In the genomic region with DNA sequence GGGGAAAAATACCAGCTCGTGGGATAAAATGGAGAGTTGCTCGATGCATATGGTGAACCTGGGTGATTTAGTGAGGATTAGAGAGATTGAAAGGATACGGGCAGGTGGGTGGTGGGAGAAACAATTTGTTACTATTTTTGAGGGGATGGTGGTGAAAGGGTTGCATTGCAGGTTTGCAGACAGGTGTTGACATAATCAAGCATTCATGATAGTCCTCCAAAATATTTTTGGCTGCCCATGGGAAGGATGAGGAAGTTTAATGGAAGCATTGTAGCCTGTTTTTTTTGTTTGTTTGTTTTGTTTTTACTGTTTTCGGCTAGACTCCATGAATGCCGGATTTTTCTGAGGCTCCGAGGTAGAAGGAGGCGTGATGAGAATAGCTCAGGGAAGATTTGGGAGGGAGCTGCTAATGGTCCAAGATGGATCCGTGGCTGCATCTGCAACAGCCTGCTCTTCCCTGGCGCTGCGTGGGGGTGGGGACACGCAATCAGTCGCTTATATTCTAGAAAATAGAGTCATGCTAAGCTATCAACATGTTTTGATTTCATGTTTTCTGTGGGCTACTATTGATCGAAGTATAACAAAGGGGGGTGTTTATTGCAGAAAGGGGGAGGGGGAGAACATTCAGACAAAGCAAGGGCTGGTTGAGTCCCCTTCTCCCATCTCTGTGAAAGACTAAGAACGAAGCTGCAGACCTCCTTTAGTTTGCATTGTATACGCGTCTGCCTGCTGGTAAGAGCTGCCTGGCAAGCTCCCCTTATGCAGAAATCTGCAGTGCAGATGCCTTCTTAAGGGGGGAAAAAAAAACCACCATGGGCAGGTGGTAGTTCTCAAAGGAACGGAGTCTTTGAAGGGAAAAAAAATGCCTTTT, we compare ENCODE assay signal across 8 cellular contexts. TPM values are rescaled to one million over a fixed set of nuclear protein-coding genes. Genes with fewer than 3 reads are reported as not detected.
DNase-seq lines count a peak whose midpoint lies in the region; ATAC-seq and TF ChIP-seq lines count a peak whose summit lies in the region.

No MANE protein-coding gene starts in this region.

- TF ChIP-seq CTCF in Loucy (conservative IDR thresholded peaks at IDR 0.05; ENCODE audit: low read length) = peak; percentile 56
- TF ChIP-seq CTCF in WERI-Rb-1 (IDR thresholded peaks at IDR 0.05; ENCODE audit: low read depth, low read length) = 0 out of 2 replicates have a peak, but pooled peaks have one; percentile 8
- no peak for TF ChIP-seq CTCF in fibroblast of lung (conservative IDR thresholded peaks at IDR 0.05 in 1 of 2, IDR thresholded peaks at IDR 0.05 in 1 of 2; ENCODE audit: low read depth in 1 of 2, low read length in 2 of 2)
- no peak for TF ChIP-seq CTCF in natural killer cell (IDR thresholded peaks at IDR 0.05)

- ATAC-seq in Right ventricle myocardium inferior = peak; percentile 24
- ATAC-seq in natural killer cell = no peak
- ATAC-seq in aorta (ENCODE audit: low FRiP score) = no peak

- no peaks in the 10 kb centered on the region for H3K9me3 Mint-ChIP-seq in natural killer cell

- H3K4me1 ChIP-seq in Loucy (ENCODE audit: insufficient read depth, low read length, poor library complexity, severe bottlenecking) = peaks cover 42% of the 10 kb centered on the region
- H3K4me1 ChIP-seq in fibroblast of lung (ENCODE audit: control insufficient read depth, extremely low read depth, insufficient read depth, low read length) = peaks cover 6% of the 10 kb centered on the region
- H3K4me1 ChIP-seq in aorta (ENCODE audit: control insufficient read depth in 1 of 2, insufficient read depth in 2 of 2, low read length in 2 of 2) = no peaks in the 10 kb centered on the region

- H3K27me3 ChIP-seq in Loucy (ENCODE audit: insufficient read depth, low read length, poor library complexity, severe bottlenecking) (no peaks in the 10 kb centered on the region), WERI-Rb-1 (ENCODE audit: insufficient read depth, low read depth, severe bottlenecking) (no peaks in the 10 kb centered on the region), fibroblast of lung (ENCODE audit: control insufficient read depth, insufficient read depth, low read length) (no peaks in the 10 kb centered on the region), aorta (ENCODE audit: control insufficient read depth in 1 of 2, insufficient read depth in 2 of 2, low read length in 1 of 2) (no peaks in the 10 kb centered on the region)

- 0 to 1% methylated on average over 17 of the region's 17 CpGs for WGBS in aorta, 2 donors

- H3K9me3 ChIP-seq in Loucy (ENCODE audit: insufficient read depth, low read depth, low read length) (no peaks in the 10 kb centered on the region), WERI-Rb-1 (ENCODE audit: severe bottlenecking) (no peaks in the 10 kb centered on the region), fibroblast of lung (ENCODE audit: control insufficient read depth, insufficient read depth, low read depth, low read length) (no peaks in the 10 kb centered on the region), aorta (ENCODE audit: control insufficient read depth, low read length) (no peaks in the 10 kb centered on the region)

- H3K4me2 ChIP-seq in Loucy (ENCODE audit: low read depth, low read length, poor library complexity, severe bottlenecking) = peak overlapping the region; percentile 99
- peak overlapping the region; percentile 88 for H3K4me2 ChIP-seq in fibroblast of lung (ENCODE audit: extremely low read depth, insufficient read depth, low read length)

- H3K27ac Mint-ChIP-seq in natural killer cell = peak overlapping the region; percentile 84 to 86

- no peaks in the 10 kb centered on the region for H3K36me3 Mint-ChIP-seq in natural killer cell

- peak overlapping the region; percentile 97 for H3K4me3 Mint-ChIP-seq in natural killer cell

- peaks cover 0 to 3% of the 10 kb centered on the region in 2 donors for H3K27me3 Mint-ChIP-seq in natural killer cell (ENCODE audit: low read depth in 2 of 2)

- no peaks in the 10 kb centered on the region for H3K9me2 ChIP-seq in Loucy (replicated peaks; ENCODE audit: low read depth, low read length)

- H3K9ac ChIP-seq in Loucy (ENCODE audit: low read depth, low read length, poor library complexity, severe bottlenecking) (peak overlapping the region; percentile 83), fibroblast of lung (ENCODE audit: insufficient read depth, low read length) (peak overlapping the region; percentile 70)

- H3K79me2 ChIP-seq in Loucy (ENCODE audit: insufficient read depth, low read length) (peaks cover 55% of the 10 kb centered on the region), fibroblast of lung (ENCODE audit: control insufficient read depth, insufficient read depth, low read length) (peaks cover 51% of the 10 kb centered on the region)

- H3K4me3 ChIP-seq in Loucy (ENCODE audit: low read length, poor library complexity, severe bottlenecking) = peak overlapping the region; percentile 93
- H3K4me3 ChIP-seq in WERI-Rb-1 (ENCODE audit: low read depth, low read length) = peak overlapping the region; percentile 73
- peak overlapping the region; percentile 74 to 95 (median 80) for H3K4me3 ChIP-seq in fibroblast of lung (replicated peaks in 1 of 4; ENCODE audit: control extremely low read depth in 1 of 4, insufficient read depth in 1 of 4, low read depth in 3 of 4, low read length in 4 of 4)
- H3K4me3 ChIP-seq in aorta (ENCODE audit: low read length in 2 of 2) = peak overlapping the region; percentile 61 to 92

- intact Hi-C loops in Right ventricle myocardium inferior (cut with DNase I) (no loop called here), cardiac septum (cut with DNase I) (no loop called here), natural killer cell (cut with micrococcal nuclease) (no loop called here), aorta (cut with DNase I) (loop anchor here in 1 of 2 donors (5.0 kb wide), 1 partner anchor 40 kb away; no protein-coding TSS in a partner anchor)

- H3K36me3 ChIP-seq in Loucy (ENCODE audit: insufficient read depth, low read length) (no peaks in the 10 kb centered on the region), WERI-Rb-1 (peaks cover 15% of the 10 kb centered on the region), fibroblast of lung (ENCODE audit: control insufficient read depth, insufficient read depth, low read length) (no peaks in the 10 kb centered on the region), aorta (ENCODE audit: control insufficient read depth in 1 of 2, insufficient read depth in 2 of 2, low read length in 1 of 2) (no peaks in the 10 kb centered on the region)

- H3K27ac ChIP-seq in WERI-Rb-1 (peak overlapping the region; percentile 94), fibroblast of lung (ENCODE audit: insufficient read depth, low read length) (peak overlapping the region; percentile 53), aorta (ENCODE audit: low read depth in 1 of 2, low read length in 2 of 2) (peak overlapping the region in 1 of 2 donors; percentile 71)

- H3F3A ChIP-seq in Loucy (ENCODE audit: low read depth) = no peaks in the 10 kb centered on the region

- H2AFZ ChIP-seq in Loucy (ENCODE audit: low read length) (peak overlapping the region; percentile 71), fibroblast of lung (ENCODE audit: low read length) (no peak overlapping the region)

- peaks cover 37% of the 10 kb centered on the region for H4K20me1 ChIP-seq in Loucy (ENCODE audit: insufficient read depth, low read length, poor library complexity, severe bottlenecking)
- H4K20me1 ChIP-seq in fibroblast of lung (ENCODE audit: control insufficient read depth, extremely low read depth, insufficient read depth, low read length) = no peaks in the 10 kb centered on the region

- H3K4me1 Mint-ChIP-seq in natural killer cell = peaks cover 28 to 30% of the 10 kb centered on the region in 2 donors

- no peak for DNase-seq in Right ventricle myocardium inferior (ENCODE audit: missing footprints)
- DNase-seq in cardiac septum (ENCODE audit: low spot score) = no peak
- no peak for DNase-seq in WERI-Rb-1
- DNase-seq in fibroblast of lung (ENCODE audit: low read depth in 2 of 2) = peak in 1 of 2 donors; percentile 32
- DNase-seq in natural killer cell = no peak
- DNase-seq in aorta = no peak
- DNase-seq in H4 (ENCODE audit: low spot score) = no peak

RNA-seq across cellular contexts. Expression of gene RTN3, which starts 1.0 kb away (rescaled TPM):
- total RNA-seq in Right ventricle myocardium inferior (52.4 TPM), cardiac septum (69.6 TPM), fibroblast of lung (67.8 and 93.3 TPM in 2 replicates), natural killer cell (10 to 100 TPM; 36.9 to 43.0 (median 37.6) TPM), aorta (10 to 100 TPM; 72.3 to 89.4 TPM)
- polyA plus RNA-seq in fibroblast of lung (158 and 167 TPM in 2 replicates), aorta (10 to 100 TPM; 42.4 to 80.9 TPM)
- 120 and 126 TPM in 2 replicates for polyA plus RNA-seq in fibroblast of lung (2012)
- polyA minus RNA-seq in fibroblast of lung (ENCODE audit: low replicate concordance) = 69.8 and 75.1 TPM in 2 replicates
- total RNA-seq in H4 (2014; rRNA removed; shearing (Covaris generic)) = 50.9 and 78.6 TPM in 2 replicates

RNA-seq across cellular contexts. Expression of gene ATL3, which starts 11.1 kb away (rescaled TPM):
- total RNA-seq in Right ventricle myocardium inferior (15.4 TPM), cardiac septum (15.1 TPM), fibroblast of lung (120 and 147 TPM in 2 replicates), natural killer cell (10 to 100 TPM; 35.7 to 46.8 (median 41.6) TPM), aorta (100 to 1,000 TPM; 147 to 220 TPM)
- polyA plus RNA-seq in fibroblast of lung (89.5 and 111 TPM in 2 replicates), aorta (10 to 100 TPM; 27.5 to 42.4 TPM)
- polyA plus RNA-seq in fibroblast of lung (2012) = 42.3 and 43.9 TPM in 2 replicates
- 46.6 and 65.0 TPM in 2 replicates for polyA minus RNA-seq in fibroblast of lung (ENCODE audit: low replicate concordance)
- 48.5 and 58.5 TPM in 2 replicates for total RNA-seq in H4 (2014; rRNA removed; shearing (Covaris generic))

Comparison
In these comparisons a context has a peak if more than half of its experiments do, and no peak if none do; other contexts are left out.
1. CTCF ChIP-seq: peak in Loucy (single experiment) and WERI-Rb-1 (single experiment); none in fibroblast of lung (0 of 2) and natural killer cell (single experiment).
2. Peak in every context shown above with its lines, with median percentiles within 50 percentile points of each other: H3K4me3 ChIP-seq.